7 cellular contexts compared by ENCODE assay signal in the genomic region with DNA sequence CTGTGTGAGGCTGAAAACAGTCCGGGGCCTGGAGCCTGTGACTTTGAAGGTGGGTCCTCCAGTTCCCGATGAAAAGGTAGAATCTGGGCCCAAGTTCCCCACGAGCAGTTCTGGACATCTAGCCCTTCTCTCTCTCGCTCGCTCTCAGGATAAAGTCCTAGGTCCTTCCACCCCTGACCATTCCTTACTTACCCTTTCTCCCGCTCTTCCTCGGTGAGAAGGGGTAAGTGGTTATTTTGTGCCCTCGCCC. TPM values are rescaled to one million over a fixed set of nuclear protein-coding genes. Genes with fewer than 3 reads are reported as not detected.
DNase-seq lines count a peak whose midpoint lies in the region; ATAC-seq and TF ChIP-seq lines count a peak whose summit lies in the region.

No MANE protein-coding gene starts in this region.

- no peak for ATAC-seq in GM18517 (IDR thresholded peaks at IDR 0.05; ENCODE audit: unreplicated experiment)

- intact Hi-C loops in left ventricle myocardium inferior (cut with micrococcal nuclease): no loop called here

- peaks cover 24% of the 10 kb centered on the region for H3K4me1 ChIP-seq in left ventricle myocardium inferior

- H3K4me3 ChIP-seq in HFF-Myc (replicated peaks; ENCODE audit: low read depth, low read length) (peak overlapping the region; percentile 64), WI38 (ENCODE audit: low read depth, low read length) (peak overlapping the region; percentile 68), left ventricle myocardium inferior (peak overlapping the region; percentile 81), skin epidermis (peak overlapping the region; percentile 57 to 99 (median 86))

- H3K36me3 ChIP-seq in left ventricle myocardium inferior: peaks cover 6% of the 10 kb centered on the region

- DNase-seq in HFF-Myc (ENCODE audit: extremely low read depth, low read depth): no peak
- no peak for DNase-seq in left ventricle myocardium inferior
- no peak for DNase-seq in AG08395 (ENCODE audit: low spot score)
- DNase-seq in GM20000 (ENCODE audit: low spot score): no peak

- H3K9me3 ChIP-seq in left ventricle myocardium inferior (replicated peaks): no peaks in the 10 kb centered on the region

- peak overlapping the region; percentile 90 for H3K27ac ChIP-seq in left ventricle myocardium inferior (replicated peaks)
- peak overlapping the region in 19 of 21 experiments; percentile 43 to 94 (median 91) for H3K27ac ChIP-seq in skin epidermis

- TF ChIP-seq CTCF in HFF-Myc (IDR thresholded peaks at IDR 0.05; ENCODE audit: low read depth, low read length, missing control alignments) (no peak), WI38 (IDR thresholded peaks at IDR 0.05; ENCODE audit: low read depth, low read length) (no peak), left ventricle myocardium inferior (IDR thresholded peaks at IDR 0.05; ENCODE audit: borderline replicate concordance) (no peak), GM20000 (IDR thresholded peaks at IDR 0.05; ENCODE audit: extremely low read depth, missing control alignments) (no peak)

- no peaks in the 10 kb centered on the region for H3K27me3 ChIP-seq in left ventricle myocardium inferior (ENCODE audit: low read depth)

RNA-seq across cellular contexts. Expression of a gene that starts 0.7 kb away (rescaled TPM):
- 17.8 TPM for total RNA-seq in left ventricle myocardium inferior
